9 cellular contexts compared by ENCODE assay signal in genomic region chrX:56219702-56220101, GRCh38. TPM values are rescaled to one million over a fixed set of nuclear protein-coding genes. Genes with fewer than 3 reads are reported as not detected.
DNase-seq lines count a peak whose midpoint lies in the region; ATAC-seq, FAIRE-seq and TF ChIP-seq lines count a peak whose summit lies in the region.
"Had no signal": no experiment of that assay in that cellular context is flagged by ENCODE, and none has a peak within 500 bp of the region (broad histone marks: within the 10 kb centered on the region; RNA-seq: fewer than 3 reads in every experiment).

No MANE protein-coding gene starts in this region.

- H3K4me2 ChIP-seq in SK-N-SH = no peak overlapping the region
- no peak overlapping the region for H3K4me2 ChIP-seq in smooth muscle cell

- H3K4me1 ChIP-seq in A673 (ENCODE audit: insufficient read depth, low read length, poor library complexity, severe bottlenecking) = no peaks in the 10 kb centered on the region
- no peaks in the 10 kb centered on the region for H3K4me1 ChIP-seq in SK-N-SH (ENCODE audit: control insufficient read depth in 1 of 2, insufficient read depth in 2 of 2, low read depth in 1 of 2, low read length in 1 of 2)
- H3K4me1 ChIP-seq in pancreas = no peaks in the 10 kb centered on the region
- no peaks in the 10 kb centered on the region for H3K4me1 ChIP-seq in smooth muscle cell (ENCODE audit: low read depth)

- DNase-seq in A673 (ENCODE audit: low spot score) (peak; percentile 2), GM13977 (ENCODE audit: low spot score) (no peak), SK-N-SH (no peak), left colon (no peak), pancreas (no peak), A172 (ENCODE audit: low spot score) (no peak), smooth muscle cell (lab: John Stamatoyannopoulos, UW; ENCODE audit: unreplicated experiment) (no peak), SIG-M5 treated with dmso at 0.1 percent for 504 hours (lab: John Stamatoyannopoulos, UW; ENCODE audit: unreplicated experiment) (no peak)
- DNase-seq: activated T-cell treated with anti-CD3 and anti-CD28 coated beads, Interleukin-2, amount 50 U/mL, for 72 hours had no signal

- H3K9me3 ChIP-seq in A673 (ENCODE audit: low read depth, low read length, poor library complexity, severe bottlenecking) (no peaks in the 10 kb centered on the region), SK-N-SH (no peaks in the 10 kb centered on the region), pancreas (no peaks in the 10 kb centered on the region), smooth muscle cell (replicated peaks; ENCODE audit: low read depth) (no peaks in the 10 kb centered on the region)

- in situ Hi-C loops in GM13977 (cut with MboI; ENCODE audit: low pct_unique_long_range_greater_than_20kb, low sequenced_read_pairs, unreplicated experiment) = no loop called here

- peak; percentile 66 for ATAC-seq in left colon
- no peak for ATAC-seq in pancreas
- ATAC-seq: activated T-cell treated with anti-CD3 and anti-CD28 coated beads, Interleukin-2, amount 50 U/mL, for 72 hours had no signal

- H4K20me1 ChIP-seq in SK-N-SH (ENCODE audit: insufficient read depth) (no peaks in the 10 kb centered on the region), smooth muscle cell (ENCODE audit: low read depth) (no peaks in the 10 kb centered on the region)

- no peak for FAIRE-seq in pancreas (lab: Jason Lieb, UNC)

- POLR2A ChIA-PET in A673 (lab: Charles Lee; ENCODE audit: low non-redundant PET) (no interaction called here), SK-N-SH (lab: Yijun Ruan, JAX) (no interaction called here)

- no peak overlapping the region for H3K27ac ChIP-seq in A673 (ENCODE audit: low read depth, low read length, poor library complexity, severe bottlenecking)
- H3K27ac ChIP-seq in SK-N-SH (ENCODE audit: low read depth in 2 of 2, low read length in 1 of 2) = no peak overlapping the region
- H3K27ac ChIP-seq in pancreas = no peak overlapping the region
- no peak overlapping the region for H3K27ac ChIP-seq in smooth muscle cell (ENCODE audit: low read depth)

- intact Hi-C loops in A673 (cut with micrococcal nuclease; ENCODE audit: unreplicated experiment) = no loop called here
- intact Hi-C loops in left colon (cut with DNase I, micrococcal nuclease) = no loop called here
- intact Hi-C loops in pancreas (cut with DNase I) = no loop called here

- H3K9me2 ChIP-seq in SK-N-SH = no peaks in the 10 kb centered on the region

- H3K36me3 ChIP-seq in A673 (ENCODE audit: insufficient read depth, low read length, poor library complexity, severe bottlenecking) (no peaks in the 10 kb centered on the region), SK-N-SH (replicated peaks in 1 of 2; ENCODE audit: control insufficient read depth in 1 of 2, insufficient read depth in 2 of 2, low read length in 1 of 2) (no peaks in the 10 kb centered on the region), pancreas (no peaks in the 10 kb centered on the region), smooth muscle cell (ENCODE audit: low read depth) (no peaks in the 10 kb centered on the region)

- H3K9ac ChIP-seq in SK-N-SH (no peak overlapping the region), smooth muscle cell (ENCODE audit: low read depth) (no peak overlapping the region)

- no peaks in the 10 kb centered on the region for H3F3A ChIP-seq in SK-N-SH (replicated peaks; ENCODE audit: insufficient read depth)
- no peaks in the 10 kb centered on the region for H3F3A ChIP-seq in smooth muscle cell (ENCODE audit: low read depth)

- no peak for TF ChIP-seq RAD21 in SK-N-SH (IDR thresholded peaks at IDR 0.05; ENCODE audit: low read length)

- H3K79me2 ChIP-seq in SK-N-SH (ENCODE audit: insufficient read depth) (no peaks in the 10 kb centered on the region), smooth muscle cell (ENCODE audit: low read depth) (no peaks in the 10 kb centered on the region)

- 0 out of 2 replicates have a peak, but pooled peaks have one; percentile 23 for TF ChIP-seq CTCF in A673 (conservative IDR thresholded peaks at IDR 0.05; ENCODE audit: low read depth, low read length)
- peak; percentile 35 for TF ChIP-seq CTCF in GM13977 (IDR thresholded peaks at IDR 0.05; ENCODE audit: extremely low read depth, insufficient read depth, missing control alignments)
- peak; percentile 42 for TF ChIP-seq CTCF in SK-N-SH (IDR thresholded peaks at IDR 0.05)
- TF ChIP-seq CTCF in pancreas (IDR thresholded peaks at IDR 0.05) = no peak
- TF ChIP-seq CTCF in smooth muscle cell (IDR thresholded peaks at IDR 0.05; ENCODE audit: borderline replicate concordance, insufficient read depth, poor library complexity, severe bottlenecking) = no peak

- CTCF ChIA-PET in A673 (lab: Charles Lee) = no interaction called here
- CTCF ChIA-PET in SK-N-SH (lab: Yijun Ruan, JAX) = no interaction called here

- BruUV-seq in A673 (replicated peaks; lab: Mats Ljungman, UMichigan) = no TSS peak

- no peak overlapping the region for H2AFZ ChIP-seq in SK-N-SH (ENCODE audit: low read depth)
- no peak overlapping the region for H2AFZ ChIP-seq in smooth muscle cell (ENCODE audit: low read depth)

- 2% methylated on average over 4 of the region's 4 CpGs for WGBS in SK-N-SH (ENCODE audit: low lambda C conversion rate)
- WGBS in pancreas, 2 donors = 34 to 43% methylated on average over 4 of the region's 4 CpGs
- WGBS in smooth muscle cell (ENCODE audit: low lambda C conversion rate) = 55% methylated on average over 4 of the region's 4 CpGs

- H3K4me3 ChIP-seq in A673 (ENCODE audit: low read depth, low read length, poor library complexity, severe bottlenecking) = no peak overlapping the region
- H3K4me3 ChIP-seq in SK-N-SH (ENCODE audit: low read depth in 2 of 2, low read length in 1 of 2) = no peak overlapping the region
- H3K4me3 ChIP-seq in pancreas = no peak overlapping the region
- no peak overlapping the region for H3K4me3 ChIP-seq in smooth muscle cell

- TF ChIP-seq EP300 in SK-N-SH (IDR thresholded peaks at IDR 0.05; ENCODE audit: borderline replicate concordance in 1 of 2, low read depth in 1 of 2, low read length in 1 of 2) = no peak

- H3K27me3 ChIP-seq in A673 (replicated peaks; ENCODE audit: insufficient read depth, low read depth, low read length, poor library complexity) = no peaks in the 10 kb centered on the region
- no peaks in the 10 kb centered on the region; the same call in 1 of the 2 replicates for H3K27me3 ChIP-seq in SK-N-SH (ENCODE audit: insufficient read depth)
- H3K27me3 ChIP-seq in pancreas = peaks cover 0 to 6% (median 0%) of the 10 kb centered on the region in 4 donors
- H3K27me3 ChIP-seq in smooth muscle cell (ENCODE audit: low read depth) = no peaks in the 10 kb centered on the region

TF ChIP-seq in SK-N-SH, 30 proteins besides CTCF, POLR2A, EP300 and RAD21 (continues in another document):
- TF ChIP-seq MAX (IDR thresholded peaks at IDR 0.05; ENCODE audit: low read depth) (no peak), GABPA (IDR thresholded peaks at IDR 0.05; ENCODE audit: low read depth) (no peak), TAF1 (IDR thresholded peaks at IDR 0.05; ENCODE audit: borderline replicate concordance, low read depth, low read length) (no peak), USF2 (IDR thresholded peaks at IDR 0.05; ENCODE audit: borderline replicate concordance, low read depth, low read length) (no peak), PBX3 (IDR thresholded peaks at IDR 0.05) (no peak), GATA2 (CRISPR knock-in tag; IDR thresholded peaks at IDR 0.05) (no peak), CHD2 (IDR thresholded peaks at IDR 0.05; ENCODE audit: low read length, partially characterized antibody) (no peak), EZH2phosphoT487 (IDR thresholded peaks at IDR 0.05; ENCODE audit: borderline replicate concordance, low read depth) (no peak), RCOR1 (IDR thresholded peaks at IDR 0.05; ENCODE audit: low read length) (no peak), RFX5 (IDR thresholded peaks at IDR 0.05; ENCODE audit: low read length) (no peak), NFIC (IDR thresholded peaks at IDR 0.05; ENCODE audit: borderline replicate concordance) (no peak), IRF3 (IDR thresholded peaks at IDR 0.05; ENCODE audit: low read depth, low read length) (no peak)

RNA-seq across cellular contexts. Expression of gene KLF8, which starts 12.5 kb away (rescaled TPM):
- not detected in 2 replicates for total RNA-seq in A673 (2021)
- 0.15 and 0.16 TPM in 2 replicates for polyA plus RNA-seq in SK-N-SH (2012; rRNA removed)
- polyA plus RNA-seq in SK-N-SH (2012; cell fraction: cytosol; rRNA removed) = 0.05 and 0.07 TPM in 2 replicates
- polyA plus RNA-seq in SK-N-SH (2012; cell fraction: nucleus; rRNA removed) = 0.08 and 0.17 TPM in 2 replicates
- 1 to 10 TPM; 2.4 to 3.8 TPM for total RNA-seq in left colon
- 1 to 10 TPM in 5 of 6 donors, under 1 TPM in 1; 0.88 to 3.7 (median 1.2) TPM for total RNA-seq in pancreas
- 1 to 10 TPM; 2.1 to 3.4 TPM for polyA plus RNA-seq in pancreas
- total RNA-seq in A172 (2014; rRNA removed; shearing (Covaris generic)) = not detected in 2 replicates
- total RNA-seq in smooth muscle cell = 20.4 and 21.3 TPM in 2 replicates
- 6.6 and 7.6 TPM in 2 replicates for polyA plus RNA-seq in smooth muscle cell

Comparison
In these comparisons a context has a peak if more than half of its experiments do, and no peak if none do; other contexts are left out.
1. CTCF ChIP-seq: peak in A673 (single experiment), GM13977 (single experiment) and SK-N-SH (single experiment); none in pancreas (0 of 4) and smooth muscle cell (single experiment).